ENCODE assay signal across 7 cellular contexts in the genomic region with DNA sequence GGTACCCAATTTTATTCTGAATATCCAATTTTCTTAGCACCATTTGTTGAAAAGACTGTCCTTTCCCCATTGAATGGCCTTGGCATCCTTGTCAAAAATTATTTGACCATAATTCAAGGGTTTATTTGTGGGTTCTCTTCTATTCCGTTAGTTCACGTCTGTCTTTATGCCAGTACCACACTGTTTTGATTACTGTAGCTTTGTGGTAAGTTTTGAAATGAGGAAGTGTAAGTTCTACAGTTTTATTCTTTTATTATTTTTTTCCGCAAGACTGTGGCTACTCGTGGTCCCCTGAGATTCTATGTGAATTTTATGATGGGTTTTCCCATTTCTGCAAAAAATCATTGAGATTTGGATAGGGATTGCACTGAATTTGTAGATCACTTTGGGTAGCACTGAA.
"Had no signal": no experiment of that assay in that cellular context is flagged by ENCODE, and none has a peak within 500 bp of the region (broad histone marks: within the 10 kb centered on the region; RNA-seq: fewer than 3 reads in every experiment).

No MANE protein-coding gene starts in this region.

- FAIRE-seq: H1, HepG2 had no signal

- H3K27ac ChIP-seq: HL-60 had no signal

- ATAC-seq: GM23338, HCT116, HepG2 had no signal

- DNase-seq: KG1 had no signal

- H3K4me2 ChIP-seq: GM23338 had no signal

- H3K4me3 ChIP-seq: GM23338, HAP-1 had no signal

- H3K9me3 ChIP-seq: HAP-1 had no signal

- H3K36me3 ChIP-seq: HAP-1 had no signal

- H2AFZ ChIP-seq: GM23338 had no signal

- H3K4me1 ChIP-seq: HAP-1 had no signal
